9 cellular contexts compared by ENCODE assay signal in the genomic region with DNA sequence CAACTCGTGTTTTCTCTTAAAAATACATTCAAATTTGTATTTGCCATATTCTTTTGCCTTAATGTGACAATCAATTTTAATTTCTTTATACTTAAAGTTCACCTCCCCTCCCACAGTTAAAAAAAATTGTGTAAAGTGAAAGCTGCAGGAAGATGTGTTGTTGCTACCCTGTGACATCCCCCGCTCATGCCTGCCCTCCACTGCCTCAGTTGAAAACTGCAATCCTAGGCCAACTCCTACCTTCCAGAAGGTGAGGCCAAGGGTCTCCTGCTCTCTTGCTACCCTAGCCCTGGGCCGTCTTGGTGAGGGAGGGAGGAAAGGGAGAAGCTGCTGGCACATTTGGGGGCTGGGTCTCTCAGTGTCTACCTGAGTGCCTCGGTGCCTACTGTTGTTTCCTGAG. TPM values are rescaled to one million over a fixed set of nuclear protein-coding genes. Genes with fewer than 3 reads are reported as not detected.
DNase-seq lines count a peak whose midpoint lies in the region; ATAC-seq and TF ChIP-seq lines count a peak whose summit lies in the region.
"Had no signal": no experiment of that assay in that cellular context is flagged by ENCODE, and none has a peak within 500 bp of the region (broad histone marks: within the 10 kb centered on the region; RNA-seq: fewer than 3 reads in every experiment).

No MANE protein-coding gene starts in this region.

- H3K27ac ChIP-seq in C4-2B, result no peak overlapping the region
- H3K27ac ChIP-seq: neutrophil had no signal

- peak; percentile 41 for DNase-seq in NAMALWA (ENCODE audit: low spot score)
- peak; percentile 55 to 61 for DNase-seq in activated T-cell treated with anti-CD3 and anti-CD28 coated beads, Interleukin-2, amount 50 U/mL, for 48 hours
- DNase-seq in left lobe of liver (ENCODE audit: low spot score), result no peak
- DNase-seq in MV-4-11 (lab: John Stamatoyannopoulos, UW), result no peak

- ATAC-seq in left lobe of liver, result peak; percentile 36
- ATAC-seq in GM18909 (IDR thresholded peaks at IDR 0.05; ENCODE audit: poor library complexity, unreplicated experiment), result no peak
- ATAC-seq in HG02763 (IDR thresholded peaks at IDR 0.05; ENCODE audit: unreplicated experiment), result no peak
- ATAC-seq in HG02678 (IDR thresholded peaks at IDR 0.05; ENCODE audit: unreplicated experiment), result no peak

- TF ChIP-seq CTCF in C4-2B (conservative IDR thresholded peaks at IDR 0.05), result peak; percentile 22

RNA-seq across cellular contexts. Expression of a gene that starts 57.0 kb away (rescaled TPM):
- total RNA-seq in left lobe of liver, result 3.6 TPM

Comparison
In these comparisons a context has a peak if more than half of its experiments do, and no peak if none do; other contexts are left out.
1. DNase-seq: peak in NAMALWA (single experiment) and activated T-cell treated with anti-CD3 and anti-CD28 coated beads, Interleukin-2, amount 50 U/mL, for 48 hours (2 of 2); none in left lobe of liver (single experiment) and MV-4-11 (single experiment).